Comparison of ENCODE assay signal across 28 cellular contexts in the genomic region with DNA sequence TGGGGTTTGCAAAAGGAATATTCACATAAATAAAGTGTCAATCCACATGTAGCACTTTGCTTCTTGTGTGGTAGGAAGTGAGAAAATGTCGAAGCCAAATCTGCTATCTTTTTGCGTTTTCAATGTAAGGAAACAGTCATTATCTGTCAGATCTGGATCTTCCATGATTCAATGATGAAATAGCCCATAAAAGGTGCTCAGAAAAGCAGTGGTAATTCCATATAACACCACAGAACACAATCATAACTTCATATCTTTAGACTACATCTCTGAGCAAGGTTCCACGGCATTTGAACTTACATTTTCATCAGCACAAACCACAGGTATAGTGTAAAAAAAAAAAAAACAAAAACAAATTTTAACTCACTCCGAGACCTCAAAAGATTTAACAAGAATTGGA. TPM values are rescaled to one million over a fixed set of nuclear protein-coding genes. Genes with fewer than 3 reads are reported as not detected.
A peak's percentile ranks its signal among the peaks of the same experiment; 100 is the strongest.
DNase-seq lines count a peak whose midpoint lies in the region; ATAC-seq, FAIRE-seq and TF ChIP-seq lines count a peak whose summit lies in the region.
"Had no signal": no experiment of that assay in that cellular context is flagged by ENCODE, and none has a peak within 500 bp of the region (broad histone marks: within the 10 kb centered on the region; RNA-seq: fewer than 3 reads in every experiment).

No MANE protein-coding gene starts in this region.

- H3K36me3 ChIP-seq in mammary epithelial cell (ENCODE audit: insufficient read depth, low read length) (no peaks in the 10 kb centered on the region), breast epithelium (no peaks in the 10 kb centered on the region), K562 (ENCODE audit: control insufficient read depth, insufficient read depth, low read length) (no peaks in the 10 kb centered on the region)
- H3K36me3 ChIP-seq: pancreas, vagina had no signal

- TF ChIP-seq CTCF in mammary epithelial cell (conservative IDR thresholded peaks at IDR 0.05 in 1 of 2, IDR thresholded peaks at IDR 0.05 in 1 of 2; ENCODE audit: extremely low read depth in 1 of 2, insufficient read depth in 1 of 2, low read depth in 1 of 2, low read length in 2 of 2), result no peak
- no peak for TF ChIP-seq CTCF in breast epithelium (IDR thresholded peaks at IDR 0.05)
- TF ChIP-seq CTCF in K562 (IDR thresholded peaks at IDR 0.05 in 2 of 3, conservative IDR thresholded peaks at IDR 0.05 in 1 of 3; ENCODE audit: insufficient read depth in 2 of 3, low read depth in 1 of 3, low read length in 3 of 3), result no peak

- CTCF ChIA-PET in mammary epithelial cell (lab: Charles Lee; ENCODE audit: low non-redundant PET) (no interaction called here), K562 (lab: Yijun Ruan, JAX; ENCODE audit: low intra/inter-chr PET ratio) (no interaction called here)

- intact Hi-C loops in mammary epithelial cell (cut with micrococcal nuclease), result loop anchor here (10.0 kb wide), 1 partner anchor 149 kb away; no protein-coding TSS in a partner anchor
- intact Hi-C loops in breast epithelium (cut with DNase I; ENCODE audit: low total_unique reads), result no loop called here
- intact Hi-C loops in K562 (cut with micrococcal nuclease), result no loop called here

- H3K9ac ChIP-seq in mammary epithelial cell (ENCODE audit: insufficient read depth, low read length) (no peak overlapping the region), K562 (ENCODE audit: insufficient read depth in 1 of 2, low read depth in 2 of 2, low read length in 2 of 2) (no peak overlapping the region)

- H3K4me3 Mint-ChIP-seq in T-helper 17 cell, result no peak overlapping the region
- H3K4me3 Mint-ChIP-seq: CD14-positive monocyte; nephron progenitor cell; stimulated activated memory B cell treated with anti-CD40 and anti-IgM and Interleukin-4, amounts not matched to agents 10 μg/mL and 1 μg/mL and 100 μg/mL, for 72 hours had no signal

- dilution Hi-C loops in mammary epithelial cell (cut with HindIII; ENCODE audit: low sequenced_read_pairs), result no loop called here

- FAIRE-seq in K562 (lab: Jason Lieb, UNC) (no peak), urothelium cell line (lab: Jason Lieb, UNC) (no peak)
- FAIRE-seq: bronchial epithelial cell, endometrium, GM19239, islet of Langerhans, pancreas had no signal

- H3K9me3 ChIP-seq in mammary epithelial cell (replicated peaks; ENCODE audit: insufficient read depth, low read length) (no peaks in the 10 kb centered on the region), breast epithelium (no peaks in the 10 kb centered on the region), T-helper 17 cell (ENCODE audit: control insufficient read depth, low read length, poor library complexity, severe bottlenecking) (no peaks in the 10 kb centered on the region), K562 (replicated peaks; ENCODE audit: control insufficient read depth, insufficient read depth, low read depth, low read length) (no peaks in the 10 kb centered on the region)
- H3K9me3 ChIP-seq: pancreas, testis, vagina had no signal

- peaks cover 15% of the 10 kb centered on the region for H3K4me1 Mint-ChIP-seq in T-helper 17 cell

- BruUV-seq in mammary epithelial cell (replicated peaks; lab: Mats Ljungman, UMichigan) (no TSS peak), K562 (replicated peaks; lab: Mats Ljungman, UMichigan) (no TSS peak)

- H3K36me3 Mint-ChIP-seq in T-helper 17 cell (ENCODE audit: low read depth), result no peaks in the 10 kb centered on the region
- H3K36me3 Mint-ChIP-seq: CD14-positive monocyte; stimulated activated memory B cell treated with anti-CD40 and anti-IgM and Interleukin-4, amounts not matched to agents 10 μg/mL and 1 μg/mL and 100 μg/mL, for 72 hours had no signal

- in situ Hi-C loops in mammary epithelial cell (cut with MboI; ENCODE audit: low sequenced_read_pairs in 2 of 2), result no loop called here
- in situ Hi-C loops in K562 (cut with MboI), result no loop called here

- no peaks in the 10 kb centered on the region for H3K79me2 ChIP-seq in mammary epithelial cell (ENCODE audit: insufficient read depth, low read length)
- H3K79me2 ChIP-seq in K562 (ENCODE audit: control insufficient read depth, insufficient read depth, low read length), result no peaks in the 10 kb centered on the region

- peak; percentile 46 for DNase-seq in mammary epithelial cell
- no peak for DNase-seq in breast epithelium (ENCODE audit: low spot score in 2 of 2)
- DNase-seq in T-helper 17 cell, result no peak
- no peak for DNase-seq in K562 (ENCODE audit: extremely low read depth in 1 of 4, low spot score in 3 of 4)
- no peak for DNase-seq in urothelium cell line (ENCODE audit: low spot score)
- no peak for DNase-seq in OCI-M2 (lab: John Stamatoyannopoulos, UW; ENCODE audit: unreplicated experiment)
- DNase-seq: activated effector memory CD4-positive, alpha-beta T cell treated with anti-CD3 and anti-CD28 coated beads, Interleukin-2, amount 50 U/mL, for 16 hours; amygdala; IMR-90; left ventricle myocardium superior; NCI-H1105 treated with DMSO at 0.1 percent for 48 hours; NCI-H2029 treated with DMSO at 0.1 percent for 48 hours; NCI-H226; nephron progenitor cell; pancreas; testis had no signal

- H3K4me1 ChIP-seq in mammary epithelial cell (ENCODE audit: insufficient read depth, low read length) (no peaks in the 10 kb centered on the region), breast epithelium (no peaks in the 10 kb centered on the region), K562 (replicated peaks in 1 of 2; ENCODE audit: control insufficient read depth in 2 of 2, insufficient read depth in 2 of 2, low read length in 2 of 2) (no peaks in the 10 kb centered on the region)
- H3K4me1 ChIP-seq: pancreas, testis, vagina had no signal

- no peaks in the 10 kb centered on the region for H4K20me1 ChIP-seq in mammary epithelial cell (ENCODE audit: insufficient read depth, low read length)
- no peaks in the 10 kb centered on the region for H4K20me1 ChIP-seq in K562 (replicated peaks; ENCODE audit: control insufficient read depth, insufficient read depth, low read length)

- ATAC-seq in T-helper 17 cell (peak; percentile 60), K562 (no peak), GM19467 (IDR thresholded peaks at IDR 0.05; ENCODE audit: unreplicated experiment) (no peak)
- ATAC-seq: left ventricle myocardium superior; pancreas; SK-N-SH treated with all-trans-retinoic acid at 6 μM for 48 hours; stimulated activated memory B cell treated with anti-CD40 and anti-IgM and Interleukin-4, amounts not matched to agents 10 μg/mL and 1 μg/mL and 100 μg/mL, for 72 hours had no signal

- H2AFZ ChIP-seq in mammary epithelial cell (ENCODE audit: low read depth, low read length) (no peak overlapping the region), K562 (ENCODE audit: low read depth, low read length) (no peak overlapping the region)

- no peaks in the 10 kb centered on the region for H3K9me1 ChIP-seq in K562 (ENCODE audit: control insufficient read depth, insufficient read depth, low read length)

- H3K4me2 ChIP-seq in mammary epithelial cell (ENCODE audit: insufficient read depth, low read depth, low read length) (no peak overlapping the region), K562 (ENCODE audit: insufficient read depth, low read length) (no peak overlapping the region)
- H3K4me2 ChIP-seq: smooth muscle cell had no signal

- TF ChIP-seq RAD21 in K562 (CRISPR knock-in tag; conservative IDR thresholded peaks at IDR 0.05 in 1 of 2, IDR thresholded peaks at IDR 0.05 in 1 of 2), result no peak

- POLR2A ChIA-PET in K562 (lab: Yijun Ruan, JAX), result no interaction called here

- H3K27ac Mint-ChIP-seq in T-helper 17 cell, result no peak overlapping the region
- H3K27ac Mint-ChIP-seq: CD14-positive monocyte; nephron progenitor cell; stimulated activated memory B cell treated with anti-CD40 and anti-IgM and Interleukin-4, amounts not matched to agents 10 μg/mL and 1 μg/mL and 100 μg/mL, for 72 hours had no signal

- 50% methylated on average over 4 of the region's 4 CpGs for WGBS in mammary epithelial cell (ENCODE audit: low coverage, missing lambda C conversion rate)
- 0% methylated on average over 4 of the region's 4 CpGs for WGBS in K562 (ENCODE audit: insufficient coverage, low coverage, missing lambda C conversion rate)

- H3K27me3 ChIP-seq in mammary epithelial cell (ENCODE audit: insufficient read depth, low read length), result no peaks in the 10 kb centered on the region
- H3K27me3 ChIP-seq in breast epithelium, result no peaks in the 10 kb centered on the region
- H3K27me3 ChIP-seq in K562 (ENCODE audit: control insufficient read depth in 2 of 2, insufficient read depth in 2 of 2, low read length in 2 of 2), result peaks cover 2 to 4% of the 10 kb centered on the region in 2 experiments; a peak in 1 of 5 replicates
- H3K27me3 ChIP-seq: pancreas, testis, vagina had no signal

- TF ChIP-seq POLR2A in breast epithelium (IDR thresholded peaks at IDR 0.05) (no peak), K562 (conservative IDR thresholded peaks at IDR 0.05) (no peak)

- peaks cover 17% of the 10 kb centered on the region for H3K27me3 Mint-ChIP-seq in T-helper 17 cell
- H3K27me3 Mint-ChIP-seq: stimulated activated memory B cell treated with anti-CD40 and anti-IgM and Interleukin-4, amounts not matched to agents 10 μg/mL and 1 μg/mL and 100 μg/mL, for 72 hours had no signal

- TF ChIP-seq EP300 in K562 (IDR thresholded peaks at IDR 0.05; ENCODE audit: low read length), result no peak

- H3K27ac ChIP-seq in mammary epithelial cell (ENCODE audit: insufficient read depth, low read depth, low read length) (no peak overlapping the region), breast epithelium (no peak overlapping the region), K562 (ENCODE audit: extremely low read depth, low read depth, low read length) (no peak overlapping the region)
- H3K27ac ChIP-seq: coronary artery, pancreas, testis, vagina, VCaP had no signal

- no peak overlapping the region for H3K4me3 ChIP-seq in mammary epithelial cell (replicated peaks in 1 of 3; ENCODE audit: insufficient read depth in 1 of 3, low read depth in 2 of 3, low read length in 3 of 3)
- no peak overlapping the region for H3K4me3 ChIP-seq in breast epithelium
- H3K4me3 ChIP-seq in K562, result no peak overlapping the region
- H3K4me3 ChIP-seq: coronary artery, pancreas, smooth muscle cell, testis, vagina had no signal

RNA-seq across cellular contexts. Expression of a gene that starts 39.9 kb away (rescaled TPM):
- 1 to 10 TPM in 1 of 2 donors, under 1 TPM in 1; 0.64 to 1.2 TPM for total RNA-seq in mammary epithelial cell
- polyA plus RNA-seq in mammary epithelial cell, result 0.23 TPM
- not detected for polyA minus RNA-seq in mammary epithelial cell
- total RNA-seq in breast epithelium, result 1 to 10 TPM in 2 of 3 donors, under 1 TPM in 1; 0.32 to 9.2 (median 4.3) TPM
- 1 to 10 TPM; 3.1 to 4.8 TPM for total RNA-seq in T-helper 17 cell
- 0.30 and 0.81 TPM in 2 replicates for total RNA-seq in K562 (2011; cell fraction: chromatin; rRNA removed; ENCODE audit: low replicate concordance)
- 0.79 and 0.83 TPM in 2 replicates for total RNA-seq in K562 (2011; cell fraction: nucleolus; rRNA removed)
- total RNA-seq in K562 (2011; cell fraction: nucleoplasm; rRNA removed), result 0.51 and 0.69 TPM in 2 replicates
- 0.24 TPM in 1 of 2 replicates, not detected in the other for total RNA-seq in K562 (2014; rRNA removed)
- total RNA-seq in K562 (2014; rRNA removed; fragmentation: Illumina TruSeq; extraction: Trizol), result 0.11 and 0.19 TPM in 2 replicates
- not detected in 2 replicates for total RNA-seq in K562 (2015; rRNA removed; fragmentation: Illumina TruSeq; extraction: Trizol)
- 0.18 and 0.83 TPM in 2 replicates for total RNA-seq in K562 (2021)
- polyA plus RNA-seq in K562 (2011; rRNA removed), result 0.08 and 0.09 TPM in 2 replicates
- 0.06 and 0.31 TPM in 2 replicates for polyA plus RNA-seq in K562 (2011; cell fraction: cytosol; rRNA removed)
- polyA plus RNA-seq in K562 (2011; cell fraction: nucleus; rRNA removed), result 0.37 and 1.4 TPM in 2 replicates
- polyA plus RNA-seq in K562 (2012), result 0.25 and 0.47 TPM in 2 replicates
- polyA plus RNA-seq in K562 (2014; fragmentation: Illumina TruSeq; extraction: Trizol), result 0.11 and 0.12 TPM in 2 replicates
- not detected for polyA plus RNA-seq in K562 (2014; fragmentation: Nextera tagmentation; extraction: Ambion mirVana)
- 0.03 and 0.15 TPM in 2 replicates for polyA plus RNA-seq in K562 (2014; rRNA removed)
- 0.09 and 0.70 TPM in 2 replicates for polyA minus RNA-seq in K562 (2011; rRNA and poly(A)+ RNA removed)
- not detected in 2 replicates for polyA minus RNA-seq in K562 (2011; cell fraction: cytosol; rRNA and poly(A)+ RNA removed)
- polyA minus RNA-seq in K562 (2011; cell fraction: nucleus; rRNA and poly(A)+ RNA removed), result 0.33 and 0.81 TPM in 2 replicates

RNA-seq across cellular contexts. Expression of a gene that starts 51.5 kb away (rescaled TPM):
- 10 to 100 TPM; 22.3 to 26.5 TPM for total RNA-seq in mammary epithelial cell
- polyA plus RNA-seq in mammary epithelial cell, result 9.8 TPM
- 7.7 TPM for polyA minus RNA-seq in mammary epithelial cell
- 10 to 100 TPM; 13.9 to 27.1 (median 22.9) TPM for total RNA-seq in breast epithelium
- 10 to 100 TPM in 1 of 2 donors, 1 to 10 TPM in 1; 10.0 to 11.2 TPM for total RNA-seq in T-helper 17 cell
- 7.7 and 9.9 TPM in 2 replicates for total RNA-seq in K562 (2011; cell fraction: chromatin; rRNA removed; ENCODE audit: low replicate concordance)
- total RNA-seq in K562 (2011; cell fraction: nucleolus; rRNA removed), result 12.4 and 12.8 TPM in 2 replicates
- total RNA-seq in K562 (2011; cell fraction: nucleoplasm; rRNA removed), result 13.9 and 17.6 TPM in 2 replicates
- 19.5 and 23.8 TPM in 2 replicates for total RNA-seq in K562 (2014; rRNA removed)
- 13.1 and 14.7 TPM in 2 replicates for total RNA-seq in K562 (2014; rRNA removed; fragmentation: Illumina TruSeq; extraction: Trizol)
- 18.1 and 19.5 TPM in 2 replicates for total RNA-seq in K562 (2015; rRNA removed; fragmentation: Illumina TruSeq; extraction: Trizol)
- total RNA-seq in K562 (2021), result 20.0 and 20.6 TPM in 2 replicates
- 14.4 and 16.8 TPM in 2 replicates for polyA plus RNA-seq in K562 (2011; rRNA removed)
- polyA plus RNA-seq in K562 (2011; cell fraction: cytosol; rRNA removed), result 9.7 and 16.6 TPM in 2 replicates
- polyA plus RNA-seq in K562 (2011; cell fraction: nucleus; rRNA removed), result 7.9 and 8.7 TPM in 2 replicates
- polyA plus RNA-seq in K562 (2012), result 12.4 and 15.8 TPM in 2 replicates
- 14.1 and 16.1 TPM in 2 replicates for polyA plus RNA-seq in K562 (2014; fragmentation: Illumina TruSeq; extraction: Trizol)
- 1 to 10 TPM; 3.0 to 3.8 TPM for polyA plus RNA-seq in K562 (2014; fragmentation: Nextera tagmentation; extraction: Ambion mirVana)
- polyA plus RNA-seq in K562 (2014; rRNA removed), result 15.3 and 15.6 TPM in 2 replicates
- 18.8 and 20.3 TPM in 2 replicates for polyA minus RNA-seq in K562 (2011; rRNA and poly(A)+ RNA removed)
- 13.3 and 13.8 TPM in 2 replicates for polyA minus RNA-seq in K562 (2011; cell fraction: cytosol; rRNA and poly(A)+ RNA removed)
- polyA minus RNA-seq in K562 (2011; cell fraction: nucleus; rRNA and poly(A)+ RNA removed), result 12.3 and 17.2 TPM in 2 replicates
